Comparison of ENCODE assay signal across 35 cellular contexts in genomic region chr4:37160653-37161052, GRCh38.
"Had no signal": no experiment of that assay in that cellular context is flagged by ENCODE, and none has a peak within 500 bp of the region (broad histone marks: within the 10 kb centered on the region; RNA-seq: fewer than 3 reads in every experiment).

No MANE protein-coding gene starts in this region.

- H3K36me3 ChIP-seq: ascending aorta, breast epithelium, cardiac muscle cell, esophagus muscularis mucosa, gastrocnemius medialis, heart left ventricle, WERI-Rb-1 had no signal

- H3K4me3 ChIP-seq: ascending aorta, breast epithelium, cardiac muscle cell, coronary artery, dorsolateral prefrontal cortex, esophagus muscularis mucosa, gastrocnemius medialis, heart left ventricle had no signal

- H3K36me3 Mint-ChIP-seq: activated naive CD4-positive, alpha-beta T cell treated with anti-CD3 and anti-CD28 coated beads, Interleukin-2, amount 10 ng/mL, durations not matched to agents 7 days and 5 days; activated naive CD4-positive, alpha-beta T cell treated with anti-CD3 and anti-CD28 coated beads, Interleukin-2, amount 50 U/mL, for 72 hours; activated naive CD8-positive, alpha-beta T cell treated with anti-CD3 and anti-CD28 coated beads, Interleukin-2, amount 10 ng/mL, durations not matched to agents 7 days and 5 days; brain had no signal

- H3K4me1 ChIP-seq: ascending aorta, breast epithelium, esophagus muscularis mucosa, foreskin keratinocyte, gastrocnemius medialis, heart left ventricle had no signal

- H3K4me1 Mint-ChIP-seq: activated B cell treated with CpG ODN at 0.5 μM for 24 hours; activated naive CD4-positive, alpha-beta T cell treated with anti-CD3 and anti-CD28 coated beads, Interleukin-2, amount 10 ng/mL, durations not matched to agents 7 days and 5 days; activated naive CD8-positive, alpha-beta T cell treated with anti-CD3 and anti-CD28 coated beads, Interleukin-2, amount 10 ng/mL, durations not matched to agents 7 days and 5 days; brain; endodermal cell; T-helper 17 cell had no signal

- H3K27me3 ChIP-seq: ascending aorta, breast epithelium, dorsolateral prefrontal cortex, esophagus muscularis mucosa, foreskin keratinocyte, gastrocnemius medialis, heart left ventricle had no signal

- H3K4me3 Mint-ChIP-seq: activated B cell treated with CpG ODN at 0.5 μM for 24 hours; activated CD8-positive, alpha-beta T cell treated with anti-CD3 and anti-CD28 coated beads for 36 hours; activated naive CD4-positive, alpha-beta T cell treated with anti-CD3 and anti-CD28 coated beads, Interleukin-2, amount 10 ng/mL, durations not matched to agents 7 days and 5 days; activated naive CD8-positive, alpha-beta T cell treated with anti-CD3 and anti-CD28 coated beads, Interleukin-2, amount 10 ng/mL, durations not matched to agents 7 days and 5 days; activated T-helper 1 cell treated with anti-CD3 and anti-CD28 coated beads, Interleukin-12 subunit alpha, Interleukin-12 subunit beta, Interleukin-2, Interleukin-4 antibody, amounts not matched to agents 30 ng/mL and 10 ng/mL and 1 ng/mL, durations not matched to agents 14 hours and 24 hours and 36 hours; brain; dendritic cell treated with granulocyte-macrophage colony-stimulating factor and Interleukin-4, amounts not matched to agents 40 ng/mL and 50 ng/mL, for 4 days; endodermal cell; T-helper 17 cell; T-helper 2 cell treated with Interferon-gamma antibody and Interleukin-4, amounts not matched to agents 5 μg/mL and 100 μg/mL, for 36 hours had no signal

- H3K9me3 Mint-ChIP-seq: activated B cell treated with CpG ODN at 0.5 μM for 24 hours; activated CD8-positive, alpha-beta T cell treated with anti-CD3 and anti-CD28 coated beads for 36 hours; activated naive CD4-positive, alpha-beta T cell treated with anti-CD3 and anti-CD28 coated beads, Interleukin-2, amount 10 ng/mL, durations not matched to agents 7 days and 5 days; activated naive CD4-positive, alpha-beta T cell treated with anti-CD3 and anti-CD28 coated beads, Interleukin-2, amount 50 U/mL, for 72 hours; activated naive CD8-positive, alpha-beta T cell treated with anti-CD3 and anti-CD28 coated beads, Interleukin-2, amount 10 ng/mL, durations not matched to agents 7 days and 5 days; activated T-helper 1 cell treated with anti-CD3 and anti-CD28 coated beads, Interleukin-12 subunit alpha, Interleukin-12 subunit beta, Interleukin-2, Interleukin-4 antibody, amounts not matched to agents 30 ng/mL and 10 ng/mL and 1 ng/mL, durations not matched to agents 14 hours and 24 hours and 36 hours; brain; dendritic cell treated with granulocyte-macrophage colony-stimulating factor and Interleukin-4, amounts not matched to agents 40 ng/mL and 50 ng/mL, for 4 days; endodermal cell; T-helper 2 cell treated with Interferon-gamma antibody and Interleukin-4, amounts not matched to agents 5 μg/mL and 100 μg/mL, for 36 hours had no signal

- H3K27ac Mint-ChIP-seq: activated B cell treated with CpG ODN at 0.5 μM for 24 hours; activated CD8-positive, alpha-beta T cell treated with anti-CD3 and anti-CD28 coated beads for 36 hours; activated naive CD4-positive, alpha-beta T cell treated with anti-CD3 and anti-CD28 coated beads, Interleukin-2, amount 10 ng/mL, durations not matched to agents 7 days and 5 days; activated naive CD4-positive, alpha-beta T cell treated with anti-CD3 and anti-CD28 coated beads, Interleukin-2, amount 50 U/mL, for 72 hours; activated naive CD8-positive, alpha-beta T cell treated with anti-CD3 and anti-CD28 coated beads, Interleukin-2, amount 10 ng/mL, durations not matched to agents 7 days and 5 days; activated T-helper 1 cell treated with anti-CD3 and anti-CD28 coated beads, Interleukin-12 subunit alpha, Interleukin-12 subunit beta, Interleukin-2, Interleukin-4 antibody, amounts not matched to agents 30 ng/mL and 10 ng/mL and 1 ng/mL, durations not matched to agents 14 hours and 24 hours and 36 hours; brain; dendritic cell treated with granulocyte-macrophage colony-stimulating factor and Interleukin-4, amounts not matched to agents 40 ng/mL and 50 ng/mL, for 4 days; endodermal cell; T-helper 17 cell; T-helper 2 cell treated with Interferon-gamma antibody and Interleukin-4, amounts not matched to agents 5 μg/mL and 100 μg/mL, for 36 hours had no signal

- ATAC-seq: activated CD4-positive, CD25-positive, alpha-beta regulatory T cell treated with anti-CD3 and anti-CD28 coated beads, Interleukin-2, amount 50 U/mL, for 24 hours; activated CD8-positive, alpha-beta T cell treated with anti-CD3 and anti-CD28 coated beads for 36 hours; activated naive CD4-positive, alpha-beta T cell treated with anti-CD3 and anti-CD28 coated beads, Interleukin-2, amount 50 U/mL, for 72 hours; foreskin keratinocyte; gastrocnemius medialis; heart left ventricle; T-helper 17 cell had no signal

- H3K27ac ChIP-seq: ascending aorta, breast epithelium, cardiac muscle cell, coronary artery, dorsolateral prefrontal cortex, esophagus muscularis mucosa, foreskin keratinocyte, gastrocnemius medialis, heart left ventricle, WERI-Rb-1 had no signal

- H3K9me3 ChIP-seq: ascending aorta, breast epithelium, esophagus muscularis mucosa, gastrocnemius medialis, heart left ventricle had no signal

- DNase-seq: activated B cell treated with CpG ODN at 0.5 μM for 24 hours; activated CD4-positive, alpha-beta T cell treated with anti-CD3 and anti-CD28 coated beads for 48 hours; activated CD4-positive, alpha-beta T cell treated with anti-CD3 and anti-CD28 coated beads, Interleukin-2, amount 50 U/mL, for 1 hour; activated CD4-positive, alpha-beta T cell treated with anti-CD3 and anti-CD28 coated beads, Interleukin-2, amount 50 U/mL, for 48 hours; activated CD8-positive, alpha-beta memory T cell treated with anti-CD3 and anti-CD28 coated beads for 24 hours; activated CD8-positive, alpha-beta T cell treated with anti-CD3 and anti-CD28 coated beads for 36 hours; activated gamma-delta T cell; activated naive CD4-positive, alpha-beta T cell; activated naive CD4-positive, alpha-beta T cell treated with anti-CD3 and anti-CD28 coated beads, Interleukin-2, amount 10 ng/mL, durations not matched to agents 7 days and 5 days; activated naive CD8-positive, alpha-beta T cell treated with anti-CD3 and anti-CD28 coated beads, Interleukin-2, amount 10 ng/mL, durations not matched to agents 7 days and 5 days; activated T-cell treated with anti-CD3 and anti-CD28 coated beads, Interleukin-2, amount 50 U/mL, for 48 hours; central memory CD4-positive, alpha-beta T cell; cerebellar nuclear complex; dorsolateral prefrontal cortex; effector memory CD4-positive, alpha-beta T cell; endodermal cell; erythroblast; foreskin keratinocyte; gastrocnemius medialis; glutamatergic neuron; heart left ventricle; T-helper 17 cell; T1000; WERI-Rb-1 had no signal

- H3K27me3 Mint-ChIP-seq: activated B cell treated with CpG ODN at 0.5 μM for 24 hours; activated CD8-positive, alpha-beta T cell treated with anti-CD3 and anti-CD28 coated beads for 36 hours; activated naive CD4-positive, alpha-beta T cell treated with anti-CD3 and anti-CD28 coated beads, Interleukin-2, amount 10 ng/mL, durations not matched to agents 7 days and 5 days; activated naive CD8-positive, alpha-beta T cell treated with anti-CD3 and anti-CD28 coated beads, Interleukin-2, amount 10 ng/mL, durations not matched to agents 7 days and 5 days; brain; dendritic cell treated with granulocyte-macrophage colony-stimulating factor and Interleukin-4, amounts not matched to agents 40 ng/mL and 50 ng/mL, for 4 days; T-helper 17 cell had no signal
